In the genomic region with DNA sequence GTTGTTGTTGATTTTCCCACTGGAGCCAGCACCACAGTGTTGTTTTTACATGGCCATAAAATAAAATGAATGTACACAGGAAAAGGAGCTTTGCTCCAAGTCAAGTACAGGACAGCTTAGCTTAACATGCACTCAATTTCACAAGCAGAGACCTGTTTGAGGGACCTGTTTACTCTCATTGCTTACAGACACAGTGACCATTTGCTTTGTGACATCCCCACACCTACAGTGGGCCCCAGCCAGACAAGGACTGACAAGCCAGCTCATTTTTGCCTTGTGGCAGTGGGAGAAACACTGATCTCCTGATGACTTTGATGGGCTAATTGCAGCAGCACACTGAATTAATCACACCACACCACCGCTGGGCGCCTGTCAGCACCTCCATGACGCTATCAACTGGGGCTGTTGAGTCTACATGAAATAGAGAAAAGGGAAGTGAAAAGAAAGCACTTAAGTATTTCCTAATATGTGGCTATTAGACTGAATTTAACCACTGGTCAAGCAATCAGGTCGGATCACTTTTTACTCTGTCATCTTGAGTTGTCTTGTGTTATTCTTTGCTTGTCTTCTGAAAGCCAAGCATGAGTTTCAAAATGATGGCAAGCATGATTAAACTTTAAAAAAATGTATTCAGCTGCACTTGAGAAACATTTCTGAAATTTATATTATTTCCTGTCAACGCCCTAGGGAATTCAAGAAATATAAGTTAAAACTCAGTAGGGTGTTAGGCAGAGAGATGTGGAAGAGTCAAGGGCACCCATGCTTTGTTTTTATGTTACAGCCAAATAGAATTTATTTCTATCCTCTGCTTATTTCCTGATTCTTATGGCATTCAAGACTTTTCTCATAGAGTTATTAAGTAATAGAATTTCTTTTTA, we compare ENCODE assay signal across 14 cellular contexts.
DNase-seq lines count a peak whose midpoint lies in the region; ATAC-seq and TF ChIP-seq lines count a peak whose summit lies in the region.
"Had no signal": no experiment of that assay in that cellular context is flagged by ENCODE, and none has a peak within 500 bp of the region (broad histone marks: within the 10 kb centered on the region; RNA-seq: fewer than 3 reads in every experiment).

No MANE protein-coding gene starts in this region.

- 32% methylated on average over 5 of the region's 5 CpGs for WGBS in right cardiac atrium

- H3K9me3 ChIP-seq in right cardiac atrium (ENCODE audit: control insufficient read depth, low read length): no peaks in the 10 kb centered on the region

- H3K9me3 Mint-ChIP-seq in activated naive CD4-positive, alpha-beta T cell treated with anti-CD3 and anti-CD28 coated beads for 36 hours: peaks cover 5% of the 10 kb centered on the region
- H3K9me3 Mint-ChIP-seq: GM23338 had no signal

- no peaks in the 10 kb centered on the region for H3K36me3 Mint-ChIP-seq in activated naive CD4-positive, alpha-beta T cell treated with anti-CD3 and anti-CD28 coated beads for 36 hours (ENCODE audit: low read depth)

- H3K27ac ChIP-seq in right cardiac atrium (ENCODE audit: low read length): no peak overlapping the region
- H3K27ac ChIP-seq: parathyroid adenoma had no signal

- peaks cover 2% of the 10 kb centered on the region for H3K27me3 Mint-ChIP-seq in activated naive CD4-positive, alpha-beta T cell treated with anti-CD3 and anti-CD28 coated beads for 36 hours (ENCODE audit: low read depth)

- TF ChIP-seq CTCF in GM20000 (IDR thresholded peaks at IDR 0.05; ENCODE audit: extremely low read depth, missing control alignments): no peak

- ATAC-seq in right cardiac atrium: peak; percentile 59 to 63
- ATAC-seq in HG03103 (IDR thresholded peaks at IDR 0.05; ENCODE audit: low read depth, unreplicated experiment): peak; percentile 85
- ATAC-seq: activated naive CD4-positive, alpha-beta T cell treated with anti-CD3 and anti-CD28 coated beads, Interleukin-2, amount 50 U/mL, for 72 hours; GM23338 had no signal

- CTCF ChIA-PET in activated naive CD4-positive, alpha-beta T cell treated with anti-CD3 and anti-CD28 coated beads for 36 hours (lab: Charles Lee): no interaction called here

- H3K27ac Mint-ChIP-seq in activated naive CD4-positive, alpha-beta T cell treated with anti-CD3 and anti-CD28 coated beads for 36 hours: no peak overlapping the region
- H3K27ac Mint-ChIP-seq: activated naive CD4-positive, alpha-beta T cell treated with anti-CD3 and anti-CD28 coated beads, Interleukin-2, amount 50 U/mL, for 72 hours; GM23338 had no signal

- intact Hi-C loops in right cardiac atrium (cut with DNase I): no loop called here
- intact Hi-C loops in cardiac septum (cut with DNase I): no loop called here
- intact Hi-C loops in activated naive CD4-positive, alpha-beta T cell treated with anti-CD3 and anti-CD28 coated beads for 36 hours (cut with micrococcal nuclease): no loop called here

- H3K4me3 Mint-ChIP-seq in activated naive CD4-positive, alpha-beta T cell treated with anti-CD3 and anti-CD28 coated beads for 36 hours: no peak overlapping the region
- H3K4me3 Mint-ChIP-seq: GM23338 had no signal

- H3K27me3 ChIP-seq in right cardiac atrium (ENCODE audit: control insufficient read depth, insufficient read depth): no peaks in the 10 kb centered on the region

- no peaks in the 10 kb centered on the region for H3K4me1 ChIP-seq in right cardiac atrium (ENCODE audit: control insufficient read depth, insufficient read depth, low read length)
- H3K4me1 ChIP-seq: parathyroid adenoma had no signal

- DNase-seq in right cardiac atrium (peak; percentile 9 to 63 (median 36)), cardiac septum (ENCODE audit: low spot score) (no peak), NOMO-1 treated with DMSO at 0.1 percent for 48 hours (lab: John Stamatoyannopoulos, UW; ENCODE audit: unreplicated experiment) (peak; percentile 66), T-helper 9 cell (no peak), kidney glomerular epithelial cell (lab: John Stamatoyannopoulos, UW) (no peak), GM20000 (ENCODE audit: low spot score) (no peak)
- DNase-seq in activated naive CD4-positive, alpha-beta T cell treated with anti-CD3 and anti-CD28 coated beads for 36 hours: no peak
- DNase-seq: NCI-H446; SHP77 treated with DMSO at 0.1 percent for 48 hours; stimulated activated CD8-positive, alpha-beta memory T cell treated with anti-CD3 and anti-CD28 coated beads, Interleukin-4, amount 100 ng/mL, for 48 hours had no signal

- H3K4me1 Mint-ChIP-seq in activated naive CD4-positive, alpha-beta T cell treated with anti-CD3 and anti-CD28 coated beads for 36 hours (ENCODE audit: low read depth): no peaks in the 10 kb centered on the region

- no peak overlapping the region for H3K4me3 ChIP-seq in right cardiac atrium (ENCODE audit: low read length)
- H3K4me3 ChIP-seq: GM23338 had no signal

Comparison
In these comparisons a context has a peak if more than half of its experiments do, and no peak if none do; other contexts are left out.
1. DNase-seq: peak in right cardiac atrium (3 of 3) and NOMO-1 treated with DMSO at 0.1 percent for 48 hours (single experiment); none in cardiac septum (single experiment), T-helper 9 cell (single experiment), activated naive CD4-positive, alpha-beta T cell treated with anti-CD3 and anti-CD28 coated beads for 36 hours (single experiment), kidney glomerular epithelial cell (single experiment) and GM20000 (single experiment).